17 cellular contexts compared by ENCODE assay signal in genomic region chr2:24515335-24515734, GRCh38. TPM values are rescaled to one million over a fixed set of nuclear protein-coding genes. Genes with fewer than 3 reads are reported as not detected.
DNase-seq lines count a peak whose midpoint lies in the region; ATAC-seq, FAIRE-seq and TF ChIP-seq lines count a peak whose summit lies in the region.
"Had no signal": no experiment of that assay in that cellular context is flagged by ENCODE, and none has a peak within 500 bp of the region (broad histone marks: within the 10 kb centered on the region; RNA-seq: fewer than 3 reads in every experiment).

No MANE protein-coding gene starts in this region.

- H3K9me3 ChIP-seq in OCI-LY3 (ENCODE audit: insufficient read depth, low read length) (no peaks in the 10 kb centered on the region), pancreas (no peaks in the 10 kb centered on the region)
- H3K9me3 ChIP-seq: gastrocnemius medialis, right atrium auricular region had no signal

- intact Hi-C loops in pancreas (cut with DNase I) = no loop called here

- H3K27ac ChIP-seq in OCI-LY3 (ENCODE audit: low read length) (peak overlapping the region; percentile 33), pancreas (peak overlapping the region in 1 of 4 donors; percentile 2)
- H3K27ac ChIP-seq: gastrocnemius medialis, right atrium auricular region had no signal

- H3K4me2 ChIP-seq in OCI-LY3 (ENCODE audit: low read length) = peak overlapping the region; percentile 67
- H3K4me2 ChIP-seq: GM23338 had no signal

- H3K4me3 ChIP-seq in OCI-LY3 (ENCODE audit: low read length) (peak overlapping the region; percentile 43), bronchial epithelial cell (ENCODE audit: low read depth, low read length) (no peak overlapping the region), pancreas (no peak overlapping the region)
- H3K4me3 ChIP-seq: BLaER1 treated with 17β-estradiol and CSF1 and Interleukin-3, amounts not matched to agents 10 nM and 100 nM; gastrocnemius medialis; GM23338; right atrium auricular region had no signal

- H3K4me1 ChIP-seq in OCI-LY3 (ENCODE audit: low read length) (peaks cover 47% of the 10 kb centered on the region), pancreas (peaks cover 29 to 45% (median 38%) of the 10 kb centered on the region in 3 donors)

- peak overlapping the region; percentile 7; the same call in 1 of the 2 replicates for H3K9ac ChIP-seq in OCI-LY3 (ENCODE audit: low read length)

- DNase-seq in EL = peak; percentile 18
- peak; percentile 58 for DNase-seq in bronchial epithelial cell (ENCODE audit: low read depth)
- DNase-seq in pancreas = peak in 1 of 6 donors; percentile 15
- no peak for DNase-seq in cerebellum (ENCODE audit: low spot score)
- no peak for DNase-seq in NCI-H345 (lab: John Stamatoyannopoulos, UW)
- DNase-seq in stimulated activated CD4-positive, alpha-beta T cell treated with anti-CD3 and anti-CD28 coated beads, Interleukin-4, amount 100 ng/mL, for 24 hours = no peak
- DNase-seq: activated CD8-positive, alpha-beta memory T cell treated with anti-CD3 and anti-CD28 coated beads, Interleukin-2, amount 50 U/mL, for 4 hours; caudate nucleus; DND-41; gastrocnemius medialis; NCI-H1930; RPMI8226; T-cell had no signal

- 15 to 22% methylated on average over 2 of the region's 2 CpGs for WGBS in pancreas, 2 donors

- no peaks in the 10 kb centered on the region for H4K20me1 ChIP-seq in OCI-LY3 (ENCODE audit: insufficient read depth, low read length)

- H3K27me3 ChIP-seq in OCI-LY3 (ENCODE audit: low read depth, low read length) (no peaks in the 10 kb centered on the region), bronchial epithelial cell (ENCODE audit: control insufficient read depth, insufficient read depth, low read length) (no peaks in the 10 kb centered on the region), pancreas (no peaks in the 10 kb centered on the region)
- H3K27me3 ChIP-seq: BLaER1 treated with 17β-estradiol and CSF1 and Interleukin-3, amounts not matched to agents 10 nM and 100 nM; gastrocnemius medialis; right atrium auricular region had no signal

- no peak overlapping the region for H2AFZ ChIP-seq in OCI-LY3 (ENCODE audit: low read depth, low read length)
- H2AFZ ChIP-seq: GM23338 had no signal

- H3K36me3 ChIP-seq in OCI-LY3 (replicated peaks; ENCODE audit: low read depth, low read length) = no peaks in the 10 kb centered on the region
- no peaks in the 10 kb centered on the region for H3K36me3 ChIP-seq in bronchial epithelial cell (ENCODE audit: control insufficient read depth, insufficient read depth, low read length)
- H3K36me3 ChIP-seq in pancreas = no peaks in the 10 kb centered on the region
- H3K36me3 ChIP-seq: BLaER1 treated with 17β-estradiol and CSF1 and Interleukin-3, amounts not matched to agents 10 nM and 100 nM; gastrocnemius medialis; right atrium auricular region had no signal

- ATAC-seq in pancreas = peak; percentile 15 to 54 (median 34)
- ATAC-seq: gastrocnemius medialis, T-cell had no signal

- FAIRE-seq in bronchial epithelial cell (lab: Jason Lieb, UNC) = no peak
- FAIRE-seq in pancreas (lab: Jason Lieb, UNC) = no peak

- H3K79me2 ChIP-seq in OCI-LY3 (ENCODE audit: low read length) = peaks cover 50% of the 10 kb centered on the region

- TF ChIP-seq CTCF in OCI-LY3 (IDR thresholded peaks at IDR 0.05; ENCODE audit: low read depth, low read length) (no peak), bronchial epithelial cell (IDR thresholded peaks at IDR 0.05; ENCODE audit: insufficient read depth, low read length, severe bottlenecking) (no peak), pancreas (IDR thresholded peaks at IDR 0.05) (no peak)

RNA-seq across cellular contexts. Expression of gene NCOA1, which starts 24.3 kb away (rescaled TPM):
- total RNA-seq in bronchial epithelial cell (3.4 and 7.4 TPM in 2 replicates), pancreas (10 to 100 TPM; 14.9 to 27.0 (median 17.8) TPM), cerebellum (111 TPM)
- polyA plus RNA-seq in pancreas = 10 to 100 TPM in 1 of 2 donors, 1 to 10 TPM in 1; 6.2 to 10.9 TPM

Comparison
In these comparisons a context has a peak if more than half of its experiments do, and no peak if none do; other contexts are left out.
1. DNase-seq: peak in EL (single experiment) and bronchial epithelial cell (single experiment); none in cerebellum (single experiment), NCI-H345 (single experiment) and stimulated activated CD4-positive, alpha-beta T cell treated with anti-CD3 and anti-CD28 coated beads, Interleukin-4, amount 100 ng/mL, for 24 hours (single experiment).